17 cellular contexts compared by ENCODE assay signal in genomic region chr20:17767624-17768023, GRCh38.
"Had no signal": no experiment of that assay in that cellular context is flagged by ENCODE, and none has a peak within 500 bp of the region (broad histone marks: within the 10 kb centered on the region; RNA-seq: fewer than 3 reads in every experiment).

No MANE protein-coding gene starts in this region.

- H3K36me3 ChIP-seq: esophagus muscularis mucosa, gastrocnemius medialis, neutrophil, right lobe of liver had no signal

- ATAC-seq: gastrocnemius medialis; left ventricle myocardium superior; naive thymus-derived CD4-positive, alpha-beta T cell; psoas muscle had no signal

- DNase-seq: effector memory CD4-positive, alpha-beta T cell; gastrocnemius medialis; islet precursor cell; left ventricle myocardium superior; mesendoderm; naive thymus-derived CD4-positive, alpha-beta T cell; psoas muscle; retina; right lobe of liver; stimulated activated CD4-positive, alpha-beta T cell treated with anti-CD3 and anti-CD28 coated beads, Interleukin-2, amount 100 ng/mL, for 24 hours; stimulated activated naive CD4-positive, alpha-beta T cell had no signal

- H3K36me3 Mint-ChIP-seq: naive thymus-derived CD4-positive, alpha-beta T cell; type B pancreatic cell had no signal

- H3K4me3 ChIP-seq: esophagus muscularis mucosa, gastrocnemius medialis, psoas muscle, right lobe of liver had no signal

- H3K27ac Mint-ChIP-seq: naive thymus-derived CD4-positive, alpha-beta T cell; type B pancreatic cell had no signal

- H3K4me1 Mint-ChIP-seq: central memory CD8-positive, alpha-beta T cell had no signal

- H3K4me3 Mint-ChIP-seq: central memory CD8-positive, alpha-beta T cell; naive thymus-derived CD4-positive, alpha-beta T cell; type B pancreatic cell had no signal

- H3K9me3 ChIP-seq: esophagus muscularis mucosa, gastrocnemius medialis, neutrophil, psoas muscle, right lobe of liver had no signal

- H3K4me1 ChIP-seq: esophagus muscularis mucosa, gastrocnemius medialis, psoas muscle, right lobe of liver had no signal

- H3K27me3 ChIP-seq: esophagus muscularis mucosa, gastrocnemius medialis, neutrophil, right lobe of liver had no signal

- H3K27ac ChIP-seq: epithelial cell of prostate, esophagus muscularis mucosa, gastrocnemius medialis, neutrophil, psoas muscle, right lobe of liver had no signal

- FAIRE-seq: endometrium had no signal

- H3K9me3 Mint-ChIP-seq: central memory CD8-positive, alpha-beta T cell; naive thymus-derived CD4-positive, alpha-beta T cell; type B pancreatic cell had no signal
